18 cellular contexts compared by ENCODE assay signal in the genomic region with DNA sequence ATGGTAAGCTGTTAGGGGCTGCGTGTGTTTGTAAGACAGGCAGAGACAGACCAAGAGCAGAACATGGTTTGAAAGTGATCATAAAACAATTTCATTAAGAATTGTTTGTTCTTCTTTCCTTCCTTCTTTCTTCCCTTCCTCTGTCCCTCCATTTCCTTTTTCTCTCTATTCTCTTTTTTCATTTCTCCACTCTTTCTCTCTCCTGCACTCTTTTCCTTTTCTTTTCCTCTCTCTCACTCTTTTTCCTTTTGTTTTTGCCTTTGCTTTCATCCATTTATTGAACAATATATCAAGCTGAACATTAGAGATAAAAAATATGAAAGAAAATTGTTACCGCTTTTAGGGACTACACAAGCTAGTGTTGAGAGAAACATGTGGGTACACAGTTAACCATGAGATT.
DNase-seq lines count a peak whose midpoint lies in the region; TF ChIP-seq lines count a peak whose summit lies in the region.
"Had no signal": no experiment of that assay in that cellular context is flagged by ENCODE, and none has a peak within 500 bp of the region (broad histone marks: within the 10 kb centered on the region; RNA-seq: fewer than 3 reads in every experiment).

No MANE protein-coding gene starts in this region.

- H3K9me3 Mint-ChIP-seq in Caco-2 (ENCODE audit: unreplicated experiment) (peaks cover 9% of the 10 kb centered on the region), mesothelial cell of epicardium (peaks cover 15% of the 10 kb centered on the region), chondrocyte (ENCODE audit: low read depth) (peaks cover 7% of the 10 kb centered on the region)

- CTCF ChIA-PET in Caco-2 (lab: Charles Lee): interaction anchor here (1.0 kb wide), 1 partner anchor 8 kb away, joined by 4 read pairs; no protein-coding TSS in a partner anchor

- H3F3A ChIP-seq in smooth muscle cell (ENCODE audit: low read depth): no peaks in the 10 kb centered on the region

- no peaks in the 10 kb centered on the region for H4K20me1 ChIP-seq in smooth muscle cell (ENCODE audit: low read depth)
- H4K20me1 ChIP-seq: BLaER1 had no signal

- H3K27me3 ChIP-seq in Caco-2 (replicated peaks; ENCODE audit: control insufficient read depth, insufficient read depth, low read length) (no peaks in the 10 kb centered on the region), HL-60 (ENCODE audit: insufficient read depth, poor library complexity, severe bottlenecking) (no peaks in the 10 kb centered on the region), smooth muscle cell (ENCODE audit: low read depth) (no peaks in the 10 kb centered on the region), spleen (replicated peaks in 1 of 7) (no peaks in the 10 kb centered on the region)
- H3K27me3 ChIP-seq: BLaER1 had no signal

- TF ChIP-seq CTCF in Caco-2 (IDR thresholded peaks at IDR 0.05; ENCODE audit: insufficient read depth in 1 of 2, low read depth in 1 of 2, low read length in 1 of 2, severe bottlenecking in 1 of 2, unreplicated experiment in 1 of 2) (no peak), HL-60 (IDR thresholded peaks at IDR 0.05; ENCODE audit: insufficient read depth, low read length) (no peak), mesothelial cell of epicardium (IDR thresholded peaks at IDR 0.05; ENCODE audit: unreplicated experiment) (no peak), smooth muscle cell (IDR thresholded peaks at IDR 0.05; ENCODE audit: borderline replicate concordance, insufficient read depth, poor library complexity, severe bottlenecking) (no peak), chondrocyte (IDR thresholded peaks at IDR 0.05) (no peak), spleen (IDR thresholded peaks at IDR 0.05 in 8 of 11, conservative IDR thresholded peaks at IDR 0.05 in 3 of 11) (no peak)

- no peak for DNase-seq in Caco-2
- DNase-seq in HL-60 (ENCODE audit: low read depth in 1 of 2, low spot score in 1 of 2): no peak
- no peak for DNase-seq in mesothelial cell of epicardium (ENCODE audit: low spot score in 2 of 2, unreplicated experiment in 2 of 2)
- DNase-seq in smooth muscle cell (lab: John Stamatoyannopoulos, UW; ENCODE audit: unreplicated experiment): no peak
- no peak for DNase-seq in chondrocyte (ENCODE audit: low spot score)
- DNase-seq in spleen: no peak
- no peak for DNase-seq in hippocampal formation (lab: John Stamatoyannopoulos, UW)
- no peak for DNase-seq in H4 (ENCODE audit: low spot score)
- DNase-seq: Calu3; CD4-positive, CD25-positive, alpha-beta regulatory T cell; CD8-positive, alpha-beta T cell; DMS153; DND-41; GOT3; H7; HCEC 1CT had no signal

- H3K36me3 ChIP-seq in Caco-2 (ENCODE audit: control insufficient read depth, insufficient read depth, low read length): no peaks in the 10 kb centered on the region
- H3K36me3 ChIP-seq in smooth muscle cell (ENCODE audit: low read depth): no peaks in the 10 kb centered on the region
- H3K36me3 ChIP-seq in spleen: no peaks in the 10 kb centered on the region
- H3K36me3 ChIP-seq: BLaER1 had no signal

- H3K4me1 Mint-ChIP-seq in Caco-2 (ENCODE audit: low read depth, unreplicated experiment) (peaks cover 18% of the 10 kb centered on the region), mesothelial cell of epicardium (peaks cover 20% of the 10 kb centered on the region), chondrocyte (ENCODE audit: low read depth) (no peaks in the 10 kb centered on the region)
- H3K4me1 Mint-ChIP-seq: CD4-positive, CD25-positive, alpha-beta regulatory T cell had no signal

- H3K36me3 Mint-ChIP-seq in Caco-2 (ENCODE audit: insufficient read depth, unreplicated experiment) (no peaks in the 10 kb centered on the region), mesothelial cell of epicardium (peaks cover 3% of the 10 kb centered on the region), chondrocyte (ENCODE audit: low read depth) (no peaks in the 10 kb centered on the region)
- H3K36me3 Mint-ChIP-seq: CD4-positive, CD25-positive, alpha-beta regulatory T cell; CD8-positive, alpha-beta T cell had no signal

- H3K79me2 ChIP-seq in smooth muscle cell (ENCODE audit: low read depth): no peaks in the 10 kb centered on the region

- H3K4me3 Mint-ChIP-seq in Caco-2 (ENCODE audit: unreplicated experiment): no peak overlapping the region
- no peak overlapping the region for H3K4me3 Mint-ChIP-seq in mesothelial cell of epicardium
- no peak overlapping the region for H3K4me3 Mint-ChIP-seq in chondrocyte (ENCODE audit: unreplicated experiment)
- H3K4me3 Mint-ChIP-seq: CD4-positive, CD25-positive, alpha-beta regulatory T cell; CD8-positive, alpha-beta T cell had no signal

- 94% methylated on average over 2 of the region's 2 CpGs for WGBS in smooth muscle cell (ENCODE audit: low lambda C conversion rate)
- WGBS in spleen, 5 donors: 93 to 98% (median 96%) methylated on average over 2 of the region's 2 CpGs

- intact Hi-C loops in Caco-2 (cut with micrococcal nuclease; ENCODE audit: unreplicated experiment): no loop called here
- intact Hi-C loops in spleen (cut with DNase I; ENCODE audit: low total_unique reads): no loop called here

- TF ChIP-seq POLR2A in spleen (IDR thresholded peaks at IDR 0.05): no peak

- H3K4me3 ChIP-seq in Caco-2 (ENCODE audit: low read depth, low read length) (no peak overlapping the region), HL-60 (replicated peaks; ENCODE audit: insufficient read depth, low read length) (no peak overlapping the region), smooth muscle cell (no peak overlapping the region), spleen (no peak overlapping the region)
- H3K4me3 ChIP-seq: BLaER1 had no signal

- H3K27me3 Mint-ChIP-seq in Caco-2 (ENCODE audit: insufficient read depth, unreplicated experiment) (peaks cover 13% of the 10 kb centered on the region), mesothelial cell of epicardium (ENCODE audit: low read depth) (no peaks in the 10 kb centered on the region), chondrocyte (ENCODE audit: low read depth) (peaks cover 16% of the 10 kb centered on the region)
- H3K27me3 Mint-ChIP-seq: CD4-positive, CD25-positive, alpha-beta regulatory T cell had no signal

- H3K9me3 ChIP-seq in Caco-2 (no peaks in the 10 kb centered on the region; the same call in 1 of the 2 replicates), smooth muscle cell (replicated peaks; ENCODE audit: low read depth) (no peaks in the 10 kb centered on the region), spleen (peaks cover 0 to 11% (median 5%) of the 10 kb centered on the region in 8 donors)

- H2AFZ ChIP-seq in smooth muscle cell (ENCODE audit: low read depth): peak overlapping the region; percentile 54

- H3K27ac ChIP-seq in HL-60 (replicated peaks) (peak overlapping the region; percentile 70), smooth muscle cell (ENCODE audit: low read depth) (no peak overlapping the region), spleen (no peak overlapping the region)
- H3K27ac ChIP-seq: BLaER1, C4-2B had no signal

- H3K4me2 ChIP-seq in smooth muscle cell: no peak overlapping the region
- H3K4me2 ChIP-seq: BLaER1 had no signal

- no peak overlapping the region for H3K9ac ChIP-seq in smooth muscle cell (ENCODE audit: low read depth)
- H3K9ac ChIP-seq: BLaER1 had no signal

- no TSS peak for BruUV-seq in Caco-2 (replicated peaks; lab: Mats Ljungman, UMichigan)

- POLR2A ChIA-PET in Caco-2 (lab: Charles Lee): no interaction called here

- peaks cover 9% of the 10 kb centered on the region for H3K4me1 ChIP-seq in Caco-2
- no peaks in the 10 kb centered on the region for H3K4me1 ChIP-seq in smooth muscle cell (ENCODE audit: low read depth)
- no peaks in the 10 kb centered on the region for H3K4me1 ChIP-seq in spleen

- H3K27ac Mint-ChIP-seq in Caco-2 (ENCODE audit: unreplicated experiment) (peak overlapping the region; percentile 56), mesothelial cell of epicardium (peak overlapping the region; percentile 78), chondrocyte (ENCODE audit: unreplicated experiment) (no peak overlapping the region)
- H3K27ac Mint-ChIP-seq: CD8-positive, alpha-beta T cell had no signal
